11 cellular contexts compared by ENCODE assay signal in genomic region chr3:84985795-84986194, GRCh38. TPM values are rescaled to one million over a fixed set of nuclear protein-coding genes. Genes with fewer than 3 reads are reported as not detected.
"Had no signal": no experiment of that assay in that cellular context is flagged by ENCODE, and none has a peak within 500 bp of the region (broad histone marks: within the 10 kb centered on the region; RNA-seq: fewer than 3 reads in every experiment).

No MANE protein-coding gene starts in this region.

- H3K4me3 ChIP-seq: GM23338, HAP-1 had no signal

- H3K27ac ChIP-seq: HL-60, KMS-11 had no signal

- H3K36me3 ChIP-seq: HAP-1 had no signal

- H3K9ac ChIP-seq: KMS-11 had no signal

- DNase-seq: H7, HFFc6, KBM-7 had no signal

- H3K9me3 ChIP-seq: HAP-1 had no signal

- H3K4me2 ChIP-seq: GM23338, KMS-11 had no signal

- ATAC-seq: GM23338, HCT116 had no signal

- H2AFZ ChIP-seq: GM23338 had no signal

RNA-seq across cellular contexts. Expression of gene CADM2, which starts 27.0 kb away (rescaled TPM):
- total RNA-seq: H4, HFFc6, HT1080 had no signal
- polyA plus RNA-seq: IgD-negative memory B cell had no signal
